ENCODE assay signal across 20 cellular contexts in the genomic region with DNA sequence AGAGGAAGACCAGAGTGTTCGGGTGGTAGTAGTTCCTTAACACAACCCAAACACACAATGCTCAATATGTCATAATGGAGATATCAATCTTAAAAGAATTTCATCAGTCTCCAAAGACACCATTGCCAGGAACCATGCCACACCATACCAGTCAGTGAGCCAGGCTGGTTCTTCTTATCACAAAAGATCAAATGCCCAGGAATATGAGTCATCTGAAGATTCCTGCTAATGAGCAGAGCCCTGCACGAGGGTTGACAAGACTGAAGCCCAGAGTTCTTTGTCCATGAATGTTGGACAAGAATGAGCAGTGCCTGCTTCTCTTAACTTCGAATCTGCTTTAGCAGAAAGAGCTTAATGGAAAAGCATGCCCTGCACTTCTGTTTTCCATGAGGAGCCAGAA.
"Had no signal": no experiment of that assay in that cellular context is flagged by ENCODE, and none has a peak within 500 bp of the region (broad histone marks: within the 10 kb centered on the region; RNA-seq: fewer than 3 reads in every experiment).

No MANE protein-coding gene starts in this region.

- H3K36me3 ChIP-seq: esophagus muscularis mucosa, gastroesophageal sphincter, tibial artery had no signal

- H3K4me3 ChIP-seq: body of pancreas, dorsolateral prefrontal cortex, esophagus muscularis mucosa, gastroesophageal sphincter, tibial artery had no signal

- H3K4me1 ChIP-seq: body of pancreas, gastroesophageal sphincter had no signal

- H3K27ac ChIP-seq: body of pancreas, dorsolateral prefrontal cortex, esophagus muscularis mucosa, gastroesophageal sphincter, tibial artery had no signal

- DNase-seq: activated CD4-positive, alpha-beta T cell treated with anti-CD3 and anti-CD28 coated beads for 36 hours; activated CD4-positive, alpha-beta T cell treated with anti-CD3 and anti-CD28 coated beads, Interleukin-2, amount 50 U/mL, for 48 hours; activated CD8-positive, alpha-beta memory T cell treated with anti-CD3 and anti-CD28 coated beads, Interleukin-2, amount 50 U/mL, for 48 hours; activated naive CD4-positive, alpha-beta T cell; activated naive CD8-positive, alpha-beta T cell treated with anti-CD3 and anti-CD28 coated beads for 36 hours; activated T-cell treated with anti-CD3 and anti-CD28 coated beads, Interleukin-2, amount 50 U/mL, for 4 hours; amniotic stem cell; body of pancreas; dorsolateral prefrontal cortex; effector memory CD8-positive, alpha-beta T cell; head of caudate nucleus; left colon; mesenchymal stem cell; naive thymus-derived CD8-positive, alpha-beta T cell; stimulated activated CD4-positive, alpha-beta T cell treated with anti-CD3 and anti-CD28 coated beads, Interleukin-12 subunit alpha, Interleukin-12 subunit beta, amount 100 ng/mL, for 4 hours; stimulated activated naive CD8-positive, alpha-beta T cell treated with anti-CD3 and anti-CD28 coated beads, Interleukin-15, amount 100 ng/mL, for 72 hours; T1000; tibial artery had no signal

- H3K27me3 ChIP-seq: body of pancreas, esophagus muscularis mucosa, gastroesophageal sphincter, tibial artery had no signal

- H3K9me3 ChIP-seq: body of pancreas, esophagus muscularis mucosa, tibial artery had no signal
